9 cellular contexts compared by ENCODE assay signal in the genomic region with DNA sequence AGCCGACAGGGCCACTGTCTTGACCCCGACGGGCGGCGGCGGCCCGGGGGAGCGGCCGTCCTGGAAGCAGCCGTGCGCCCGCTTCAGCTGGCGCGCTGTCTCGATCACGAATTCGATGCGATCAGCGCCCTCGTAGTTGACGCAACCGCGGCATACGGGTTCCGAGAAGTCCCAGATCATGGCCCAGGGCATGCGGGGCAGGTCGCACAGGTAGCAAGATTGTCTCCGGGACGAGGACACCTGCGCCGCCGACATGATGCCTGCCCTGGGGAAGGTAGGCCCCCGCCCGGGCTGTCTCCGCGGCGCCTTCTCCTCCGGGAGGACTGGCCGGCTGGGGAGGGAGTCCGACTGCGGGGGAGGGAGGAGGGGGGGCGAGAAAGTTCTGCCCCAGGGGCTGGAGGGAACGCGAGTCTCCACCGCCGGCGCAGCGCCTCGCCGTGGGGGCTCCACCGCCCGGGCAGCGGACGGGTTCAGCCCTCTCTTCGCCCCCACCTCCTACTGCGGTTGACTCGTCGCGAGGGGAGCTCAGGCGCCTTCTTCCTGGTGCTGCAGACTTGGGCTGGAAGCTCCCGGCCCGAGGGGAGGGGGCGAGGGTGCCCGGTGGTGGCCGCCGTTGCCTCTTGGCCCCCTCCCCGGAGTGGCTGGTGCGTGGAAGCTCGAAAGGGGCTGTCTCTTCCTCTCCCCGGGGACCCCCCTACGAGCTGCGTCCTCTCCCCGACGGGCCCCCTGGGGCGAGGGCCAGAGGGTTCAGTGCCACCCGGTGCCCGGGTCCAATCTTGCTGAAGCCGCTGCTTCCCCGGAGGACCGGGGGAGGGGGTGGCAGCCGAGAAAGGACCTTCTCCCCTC. TPM values are rescaled to one million over a fixed set of nuclear protein-coding genes. Genes with fewer than 3 reads are reported as not detected.
DNase-seq lines count a peak whose midpoint lies in the region; ATAC-seq, FAIRE-seq and TF ChIP-seq lines count a peak whose summit lies in the region.
"Had no signal": no experiment of that assay in that cellular context is flagged by ENCODE, and none has a peak within 500 bp of the region (broad histone marks: within the 10 kb centered on the region; RNA-seq: fewer than 3 reads in every experiment).

No MANE protein-coding gene starts in this region.

- H3K4me1 Mint-ChIP-seq in CD4-positive, alpha-beta T cell (ENCODE audit: low read depth), result peaks cover 64% of the 10 kb centered on the region

- TF ChIP-seq CTCF in CD4-positive, alpha-beta T cell (IDR thresholded peaks at IDR 0.05), result no peak
- no peak for TF ChIP-seq CTCF in pancreas (IDR thresholded peaks at IDR 0.05)

- H3K27me3 Mint-ChIP-seq in CD4-positive, alpha-beta T cell, result no peaks in the 10 kb centered on the region

- H3K4me1 ChIP-seq in pancreas, result peaks cover 38 to 53% (median 45%) of the 10 kb centered on the region in 3 donors

- DNase-seq in CD4-positive, alpha-beta T cell, result peak; percentile 51 to 72 (median 62)
- DNase-seq in GM19238 (ENCODE audit: insufficient read length, low spot score) (peak; percentile 68), RPMI7951 (ENCODE audit: low read depth) (peak; percentile 82), Right ventricle myocardium inferior (ENCODE audit: missing footprints) (peak; percentile 86), pancreas (peak; percentile 76 to 91 (median 85)), SKM-1 (lab: John Stamatoyannopoulos, UW; ENCODE audit: unreplicated experiment) (no peak)
- peak; percentile 72 for DNase-seq in activated naive CD4-positive, alpha-beta T cell treated with anti-CD3 and anti-CD28 coated beads, Interleukin-2, amount 50 U/mL, for 16 hours

- H3K27ac ChIP-seq in CD4-positive, alpha-beta T cell (ENCODE audit: low read depth, low read length), result peak overlapping the region; percentile 95
- H3K27ac ChIP-seq in pancreas, result peak overlapping the region; percentile 99 to 100 (median 100)

- H3K4me3 Mint-ChIP-seq in CD4-positive, alpha-beta T cell, result peak overlapping the region; percentile 90

- CTCF ChIA-PET in CD4-positive, alpha-beta T cell (lab: Charles Lee), result interaction anchor here (0.7 to 3.1 kb wide), 12 partner anchors 9 to 114 kb away, joined by 3 to 15 read pairs (median 6); no protein-coding TSS in a partner anchor

- H3K36me3 Mint-ChIP-seq in CD4-positive, alpha-beta T cell (ENCODE audit: low read depth), result peaks cover 51% of the 10 kb centered on the region

- WGBS in pancreas, 2 donors, result 0% methylated on average over 71 to 79 of the region's 81 CpGs

- H3K36me3 ChIP-seq in pancreas, result no peaks in the 10 kb centered on the region

- no peaks in the 10 kb centered on the region for H3K9me3 ChIP-seq in CD4-positive, alpha-beta T cell (ENCODE audit: control insufficient read depth, low read length)
- H3K9me3 ChIP-seq in pancreas, result no peaks in the 10 kb centered on the region

- FAIRE-seq in pancreas (lab: Jason Lieb, UNC), result no peak
- FAIRE-seq: islet of Langerhans had no signal

- H3K9me3 Mint-ChIP-seq in CD4-positive, alpha-beta T cell, result no peaks in the 10 kb centered on the region

- POLR2A ChIA-PET in CD4-positive, alpha-beta T cell (lab: Charles Lee), result interaction anchor here (0.6 to 9.2 kb wide), 25 partner anchors 9 to 215 kb away, joined by 3 to 220 read pairs (median 4); partner anchors contain the start of gene ANGEL1

- peak; percentile 41 for ATAC-seq in CD4-positive, alpha-beta T cell (ENCODE audit: poor library complexity)
- ATAC-seq in HG03342 (IDR thresholded peaks at IDR 0.05; ENCODE audit: unreplicated experiment) (peak; percentile 29), Right ventricle myocardium inferior (peak; percentile 37), pancreas (peak; percentile 19 to 47 (median 36))

- intact Hi-C loops in CD4-positive, alpha-beta T cell (cut with DNase I, micrococcal nuclease), result loop anchor here (1.0 to 5.0 kb wide), 4 partner anchors 13 to 115 kb away; no protein-coding TSS in a partner anchor
- intact Hi-C loops in Right ventricle myocardium inferior (cut with DNase I) (loop anchor here (1.0 to 5.0 kb wide), 4 partner anchors 13 to 108 kb away; partner anchors contain the start of gene CIPC), pancreas (cut with DNase I) (loop anchor here in 1 of 3 donors (10.0 kb wide), 1 partner anchor 73 kb away; no protein-coding TSS in a partner anchor)

- peak overlapping the region; percentile 81 to 93 (median 86) for H3K4me3 ChIP-seq in pancreas

- no peaks in the 10 kb centered on the region for H3K27me3 ChIP-seq in CD4-positive, alpha-beta T cell (ENCODE audit: control insufficient read depth, insufficient read depth, low read length)
- H3K27me3 ChIP-seq in pancreas, result no peaks in the 10 kb centered on the region

- H3K27ac Mint-ChIP-seq in CD4-positive, alpha-beta T cell, result peak overlapping the region; percentile 100

RNA-seq across cellular contexts. Expression of gene IRF2BPL, which starts 0.7 kb away (rescaled TPM):
- total RNA-seq in CD4-positive, alpha-beta T cell, result 10 to 100 TPM; 70.9 to 71.8 TPM
- total RNA-seq in RPMI7951 (2014; rRNA removed; shearing (Covaris generic)), result 16.6 and 23.2 TPM in 2 replicates
- 41.1 TPM for total RNA-seq in Right ventricle myocardium inferior
- 10 to 100 TPM; 15.4 to 32.2 (median 25.5) TPM for total RNA-seq in pancreas
- 10 to 100 TPM in 1 of 2 donors, 1 to 10 TPM in 1; 6.2 to 13.7 TPM for polyA plus RNA-seq in pancreas
